ENCODE assay signal across 13 cellular contexts in the genomic region with DNA sequence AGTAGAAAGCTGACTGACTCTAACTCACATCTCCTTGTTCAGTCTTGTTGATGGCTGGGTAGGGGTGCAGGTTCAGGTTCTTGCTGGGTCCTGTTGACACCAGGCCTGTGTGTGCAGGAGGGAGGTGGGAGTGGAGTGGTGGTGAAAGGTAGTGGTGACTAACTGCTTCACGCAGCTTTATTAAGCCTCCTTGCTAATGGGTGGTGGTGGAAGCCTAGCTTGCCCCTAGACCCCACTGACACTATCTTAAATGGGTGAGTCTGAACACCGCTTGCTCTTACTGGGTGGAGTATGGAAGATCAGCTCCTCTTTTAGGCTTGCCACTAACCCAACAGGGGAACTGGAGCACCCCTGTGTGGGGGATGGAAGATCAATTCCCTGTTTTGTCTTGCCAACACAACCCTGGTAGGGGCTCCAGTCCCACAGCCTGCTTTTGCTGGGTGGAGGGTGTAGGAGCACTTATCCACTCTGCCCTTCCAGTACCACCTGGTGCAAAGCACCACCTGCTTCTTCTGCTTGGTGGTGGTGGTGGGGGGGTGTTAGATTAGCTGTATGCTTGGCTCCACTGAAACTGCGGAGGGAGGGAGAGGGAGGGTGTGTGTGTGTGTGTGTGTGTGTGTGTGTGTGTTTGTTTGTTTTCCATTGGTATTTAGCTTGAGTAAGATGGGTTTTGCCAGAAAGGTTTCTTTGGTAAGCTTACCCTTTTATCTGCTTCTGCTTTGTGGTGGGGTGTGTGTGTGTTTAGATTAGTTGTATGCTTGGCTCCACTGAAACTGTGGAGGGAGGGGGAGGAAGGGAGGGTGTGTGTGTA. TPM values are rescaled to one million over a fixed set of nuclear protein-coding genes. Genes with fewer than 3 reads are reported as not detected.
DNase-seq lines count a peak whose midpoint lies in the region; ATAC-seq, FAIRE-seq and TF ChIP-seq lines count a peak whose summit lies in the region.
"Had no signal": no experiment of that assay in that cellular context is flagged by ENCODE, and none has a peak within 500 bp of the region (broad histone marks: within the 10 kb centered on the region; RNA-seq: fewer than 3 reads in every experiment).

No MANE protein-coding gene starts in this region.

- H3K4me3 ChIP-seq in LNCaP clone FGC (ENCODE audit: low read depth, low read length) (peak overlapping the region; percentile 43), pancreas (no peak overlapping the region)
- H3K4me3 ChIP-seq: breast epithelium had no signal

- intact Hi-C loops in pancreas (cut with DNase I) = no loop called here

- H3K4me1 Mint-ChIP-seq in activated naive CD4-positive, alpha-beta T cell treated with anti-CD3 and anti-CD28 coated beads, Interleukin-2, amount 50 U/mL, for 24 hours = peaks cover 48% of the 10 kb centered on the region

- peaks cover 6 to 16% (median 8%) of the 10 kb centered on the region in 3 donors for H3K4me1 ChIP-seq in pancreas
- H3K4me1 ChIP-seq: breast epithelium had no signal

- H3K27me3 ChIP-seq in pancreas = no peaks in the 10 kb centered on the region
- H3K27me3 ChIP-seq: breast epithelium had no signal

- H3K9me3 Mint-ChIP-seq in activated naive CD4-positive, alpha-beta T cell treated with anti-CD3 and anti-CD28 coated beads, Interleukin-2, amount 50 U/mL, for 24 hours = no peaks in the 10 kb centered on the region

- peak; percentile 3 for DNase-seq in activated CD4-positive, alpha-beta T cell treated with anti-CD3 and anti-CD28 coated beads for 48 hours
- DNase-seq in activated CD4-positive, alpha-beta T cell treated with anti-CD3 and anti-CD28 coated beads, Interleukin-2, amount 50 U/mL, for 1 hour = no peak
- DNase-seq in LNCaP clone FGC (ENCODE audit: low read depth) (no peak), pancreas (peak in 1 of 6 donors; percentile 33), KG1 (lab: John Stamatoyannopoulos, UW) (no peak)
- DNase-seq: COR-L47 had no signal

- WGBS in pancreas, 2 donors = 63 to 64% methylated on average over 3 of the region's 3 CpGs

- no peaks in the 10 kb centered on the region for H3K9me3 ChIP-seq in pancreas

- ATAC-seq in pancreas (peak; percentile 35 to 88 (median 74)), GM21737 (IDR thresholded peaks at IDR 0.05; ENCODE audit: unreplicated experiment) (no peak), HG02623 (IDR thresholded peaks at IDR 0.05; ENCODE audit: unreplicated experiment) (no peak)
- ATAC-seq: HCT116, Panc1 had no signal

- H3K27ac Mint-ChIP-seq in activated naive CD4-positive, alpha-beta T cell treated with anti-CD3 and anti-CD28 coated beads, Interleukin-2, amount 50 U/mL, for 24 hours = no peak overlapping the region

- no peaks in the 10 kb centered on the region for H3K36me3 ChIP-seq in pancreas
- H3K36me3 ChIP-seq: breast epithelium had no signal

- no peak overlapping the region for H3K27ac ChIP-seq in pancreas
- H3K27ac ChIP-seq: breast epithelium had no signal

- peak overlapping the region; percentile 44 for H3K4me3 Mint-ChIP-seq in activated naive CD4-positive, alpha-beta T cell treated with anti-CD3 and anti-CD28 coated beads, Interleukin-2, amount 50 U/mL, for 24 hours

- no peak for FAIRE-seq in pancreas (lab: Jason Lieb, UNC)

- H3K36me3 Mint-ChIP-seq in activated naive CD4-positive, alpha-beta T cell treated with anti-CD3 and anti-CD28 coated beads, Interleukin-2, amount 50 U/mL, for 24 hours = peaks cover 12% of the 10 kb centered on the region

- no peak for TF ChIP-seq CTCF in LNCaP clone FGC (IDR thresholded peaks at IDR 0.05; ENCODE audit: control insufficient read depth, extremely low read depth, insufficient read depth)
- TF ChIP-seq CTCF in pancreas (IDR thresholded peaks at IDR 0.05) = no peak

- H3K27me3 Mint-ChIP-seq in activated naive CD4-positive, alpha-beta T cell treated with anti-CD3 and anti-CD28 coated beads, Interleukin-2, amount 50 U/mL, for 24 hours = no peaks in the 10 kb centered on the region

RNA-seq across cellular contexts. Expression of a gene that starts 25.6 kb away (rescaled TPM):
- 10 to 100 TPM in 5 of 6 donors, 1 to 10 TPM in 1; 8.7 to 27.5 (median 16.3) TPM for total RNA-seq in pancreas
- polyA plus RNA-seq in pancreas = 10 to 100 TPM in 1 of 2 donors, 1 to 10 TPM in 1; 5.5 to 16.9 TPM

RNA-seq across cellular contexts. Expression of a gene that starts 54.8 kb away (rescaled TPM):
- not detected for total RNA-seq in pancreas
- not detected for polyA plus RNA-seq in pancreas
- total RNA-seq: breast epithelium, kidney epithelial cell had no signal

Comparison
In these comparisons a context has a peak if more than half of its experiments do, and no peak if none do; other contexts are left out.
1. ATAC-seq: peak in pancreas (4 of 4); none in GM21737 (single experiment) and HG02623 (single experiment).